ENCODE assay signal across 15 cellular contexts in genomic region chr2:215553946-215554345, GRCh38.
DNase-seq lines count a peak whose midpoint lies in the region; ATAC-seq and TF ChIP-seq lines count a peak whose summit lies in the region.
"Had no signal": no experiment of that assay in that cellular context is flagged by ENCODE, and none has a peak within 500 bp of the region (broad histone marks: within the 10 kb centered on the region; RNA-seq: fewer than 3 reads in every experiment).

No MANE protein-coding gene starts in this region.

- no peak overlapping the region for H3K27ac ChIP-seq in 22Rv1
- no peak overlapping the region for H3K27ac ChIP-seq in brain microvascular endothelial cell

- in situ Hi-C loops in brain microvascular endothelial cell (cut with HindIII; ENCODE audit: low pct_ligation_motif_present, low sequenced_read_pairs), result no loop called here

- H3K27me3 ChIP-seq in brain microvascular endothelial cell (replicated peaks), result no peaks in the 10 kb centered on the region

- H3K4me3 ChIP-seq in brain microvascular endothelial cell (ENCODE audit: low read depth, low read length), result no peak overlapping the region

- DNase-seq in MV-4-11 (lab: John Stamatoyannopoulos, UW), result peak; percentile 4
- no peak for DNase-seq in brain microvascular endothelial cell
- DNase-seq in AG08395 (ENCODE audit: low spot score), result no peak
- DNase-seq: activated B cell treated with CpG ODN at 0.5 μM for 24 hours; activated naive CD8-positive, alpha-beta T cell treated with anti-CD3 and anti-CD28 coated beads, Interleukin-2, amount 50 U/mL, for 24 hours; head of caudate nucleus; kidney glomerular epithelial cell; NCI-H1105 treated with DMSO at 0.1 percent for 48 hours; occipital lobe; stimulated activated naive CD8-positive, alpha-beta T cell treated with anti-CD3 and anti-CD28 coated beads, Interleukin-15, amount 100 ng/mL, for 72 hours had no signal

- no peaks in the 10 kb centered on the region for H3K36me3 ChIP-seq in brain microvascular endothelial cell (replicated peaks)

- ATAC-seq in GM21526 (IDR thresholded peaks at IDR 0.05; ENCODE audit: low FRiP score, unreplicated experiment) (no peak), GM18498 (IDR thresholded peaks at IDR 0.05; ENCODE audit: unreplicated experiment) (no peak), GM21381 (IDR thresholded peaks at IDR 0.05; ENCODE audit: unreplicated experiment) (no peak)
- ATAC-seq: activated naive CD8-positive, alpha-beta T cell treated with anti-CD3 and anti-CD28 coated beads, Interleukin-2, amount 50 U/mL, for 24 hours; stimulated activated naive CD8-positive, alpha-beta T cell treated with anti-CD3 and anti-CD28 coated beads, Interleukin-15, amount 100 ng/mL, for 72 hours had no signal

- TF ChIP-seq CTCF in 22Rv1 (IDR thresholded peaks at IDR 0.05), result peak; percentile 56
- TF ChIP-seq CTCF in GM12874 (IDR thresholded peaks at IDR 0.05; ENCODE audit: insufficient read depth, low read depth, low read length), result peak; percentile 16; the same call in 1 of the 2 replicates
- TF ChIP-seq CTCF in brain microvascular endothelial cell (IDR thresholded peaks at IDR 0.05; ENCODE audit: low read depth, low read length, missing control alignments), result peak; percentile 40
